22 cellular contexts compared by ENCODE assay signal in the genomic region with DNA sequence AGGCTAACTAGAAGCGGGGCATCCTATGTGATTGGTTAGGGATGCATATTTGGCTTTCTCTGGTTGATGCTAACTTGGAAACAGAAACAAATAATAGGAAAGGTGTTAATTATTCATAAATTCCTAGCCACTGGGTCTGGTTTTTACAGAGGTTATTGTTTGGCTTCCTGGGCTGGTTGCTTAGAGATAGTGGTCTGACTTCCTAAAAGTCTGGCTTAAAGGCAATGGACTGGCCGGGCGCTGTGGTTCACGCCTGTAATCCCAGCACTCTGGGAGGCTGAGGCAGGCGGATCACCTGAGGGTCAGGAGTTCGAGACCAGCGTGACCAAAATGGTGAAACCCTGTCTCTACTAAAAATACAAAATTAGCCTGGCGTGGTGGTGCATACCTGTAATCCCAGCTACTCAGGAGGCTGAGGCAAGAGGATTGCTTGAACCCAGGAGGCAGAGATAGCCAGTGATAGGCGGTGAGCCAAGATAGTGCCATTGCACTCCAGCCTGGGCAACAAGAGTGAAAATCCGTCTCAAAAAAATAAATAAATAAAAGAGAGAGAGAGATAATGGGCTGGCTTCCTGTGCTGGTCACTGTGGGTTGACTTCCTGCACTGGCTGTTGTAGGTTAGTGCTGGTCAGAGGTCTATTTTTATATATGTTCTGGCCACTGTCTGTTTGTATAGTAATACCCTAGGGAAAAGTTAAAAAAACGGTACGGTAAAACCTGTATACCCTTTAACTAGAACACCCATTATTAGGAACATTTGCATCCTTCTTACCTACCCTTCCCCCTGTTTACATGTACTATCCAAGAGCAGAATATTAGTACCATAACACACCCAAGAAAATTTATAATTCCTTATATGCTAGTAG. TPM values are rescaled to one million over a fixed set of nuclear protein-coding genes. Genes with fewer than 3 reads are reported as not detected.
DNase-seq lines count a peak whose midpoint lies in the region; ATAC-seq and TF ChIP-seq lines count a peak whose summit lies in the region.
"Had no signal": no experiment of that assay in that cellular context is flagged by ENCODE, and none has a peak within 500 bp of the region (broad histone marks: within the 10 kb centered on the region; RNA-seq: fewer than 3 reads in every experiment).

No MANE protein-coding gene starts in this region.

- H3K79me2 ChIP-seq in OCI-LY3 (ENCODE audit: low read length), result no peaks in the 10 kb centered on the region

- 50 to 81% (median 76%) methylated on average over 4 to 12 of the region's 12 CpGs for WGBS in adrenal gland, 4 donors

- H3K27me3 Mint-ChIP-seq in glutamatergic neuron (ENCODE audit: unreplicated experiment), result no peaks in the 10 kb centered on the region

- TF ChIP-seq POLR2A in adrenal gland (IDR thresholded peaks at IDR 0.05), result no peak

- TF ChIP-seq CTCF in OCI-LY3 (IDR thresholded peaks at IDR 0.05; ENCODE audit: low read depth, low read length) (no peak), dorsolateral prefrontal cortex (IDR thresholded peaks at IDR 0.05 in 54 of 56, conservative IDR thresholded peaks at IDR 0.05 in 2 of 56; ENCODE audit: low read depth in 1 of 56, partially characterized antibody in 56 of 56) (no peak), adrenal gland (IDR thresholded peaks at IDR 0.05) (no peak), glutamatergic neuron (IDR thresholded peaks at IDR 0.05; ENCODE audit: partially characterized antibody, unreplicated experiment) (no peak)

- H3K27ac Mint-ChIP-seq in glutamatergic neuron (ENCODE audit: unreplicated experiment), result no peak overlapping the region
- H3K27ac Mint-ChIP-seq: activated CD4-positive, alpha-beta memory T cell treated with anti-CD3 and anti-CD28 coated beads, Interleukin-2, amount 10 ng/mL, durations not matched to agents 7 days and 5 days; activated T-helper 2 cell treated with anti-CD3 and anti-CD28 coated beads, Interferon-gamma antibody, Interleukin-2, Interleukin-4, amounts not matched to agents 10 μg/mL and 5 μg/mL and 100 μg/mL, durations not matched to agents 14 hours and 24 hours and 36 hours; stimulated activated effector memory CD8-positive, alpha-beta T cell treated with anti-CD3 and anti-CD28 coated beads, Interleukin-12 subunit alpha, Interleukin-12 subunit beta, amount 100 ng/mL, for 72 hours had no signal

- peaks cover 5% of the 10 kb centered on the region for H4K20me1 ChIP-seq in OCI-LY3 (ENCODE audit: insufficient read depth, low read length)

- H3K9me3 Mint-ChIP-seq in glutamatergic neuron (ENCODE audit: unreplicated experiment), result peaks cover 3% of the 10 kb centered on the region
- H3K9me3 Mint-ChIP-seq: activated T-helper 2 cell treated with anti-CD3 and anti-CD28 coated beads, Interferon-gamma antibody, Interleukin-2, Interleukin-4, amounts not matched to agents 10 μg/mL and 5 μg/mL and 100 μg/mL, durations not matched to agents 14 hours and 24 hours and 36 hours; stimulated activated effector memory CD8-positive, alpha-beta T cell treated with anti-CD3 and anti-CD28 coated beads, Interleukin-12 subunit alpha, Interleukin-12 subunit beta, amount 100 ng/mL, for 72 hours had no signal

- H3K36me3 ChIP-seq in OCI-LY3 (replicated peaks; ENCODE audit: low read depth, low read length) (no peaks in the 10 kb centered on the region), adrenal gland (replicated peaks in 1 of 2) (no peaks in the 10 kb centered on the region)
- H3K36me3 ChIP-seq: neutrophil, SJCRH30, tibial nerve had no signal

- DNase-seq in cerebellar cortex (ENCODE audit: low spot score) (no peak), dorsolateral prefrontal cortex (no peak), adrenal gland (no peak), glutamatergic neuron (no peak)
- DNase-seq: activated CD4-positive, alpha-beta memory T cell treated with anti-CD3 and anti-CD28 coated beads, Interleukin-2, amount 10 ng/mL, durations not matched to agents 7 days and 5 days; Caco-2; islet precursor cell; KBM-7; NCI-H146; NCI-H345; SJCRH30 had no signal

- H3K27ac ChIP-seq in OCI-LY3 (ENCODE audit: low read length) (no peak overlapping the region), dorsolateral prefrontal cortex (no peak overlapping the region), adrenal gland (no peak overlapping the region)
- H3K27ac ChIP-seq: SJCRH30, tibial nerve had no signal

- intact Hi-C loops in dorsolateral prefrontal cortex (cut with DNase I) (no loop called here), adrenal gland (cut with DNase I) (no loop called here)

- no peaks in the 10 kb centered on the region for H3K4me1 Mint-ChIP-seq in glutamatergic neuron (ENCODE audit: low read depth, unreplicated experiment)

- H3K4me1 ChIP-seq in OCI-LY3 (ENCODE audit: low read length) (peaks cover 31% of the 10 kb centered on the region), adrenal gland (replicated peaks in 1 of 2) (peaks cover 0 to 11% of the 10 kb centered on the region in 2 donors)
- H3K4me1 ChIP-seq: SJCRH30 had no signal

- H3K9me3 ChIP-seq in OCI-LY3 (ENCODE audit: insufficient read depth, low read length) (no peaks in the 10 kb centered on the region), adrenal gland (replicated peaks in 1 of 3) (no peaks in the 10 kb centered on the region)
- H3K9me3 ChIP-seq: Caco-2, neutrophil, SJCRH30, tibial nerve had no signal

- H3K4me3 ChIP-seq in GM08714 (ENCODE audit: low read length) (peak overlapping the region; percentile 0; the same call in 1 of the 2 replicates), OCI-LY3 (ENCODE audit: low read length) (no peak overlapping the region), dorsolateral prefrontal cortex (no peak overlapping the region), adrenal gland (no peak overlapping the region)
- H3K4me3 ChIP-seq: SJCRH30, tibial nerve had no signal

- no peak overlapping the region for H2AFZ ChIP-seq in OCI-LY3 (ENCODE audit: low read depth, low read length)

- H3K9ac ChIP-seq in OCI-LY3 (ENCODE audit: low read length), result no peak overlapping the region

- peak overlapping the region; percentile 13 for H3K4me2 ChIP-seq in OCI-LY3 (ENCODE audit: low read length)

- H3K4me3 Mint-ChIP-seq in glutamatergic neuron (ENCODE audit: unreplicated experiment), result no peak overlapping the region
- H3K4me3 Mint-ChIP-seq: activated CD4-positive, alpha-beta memory T cell treated with anti-CD3 and anti-CD28 coated beads, Interleukin-2, amount 10 ng/mL, durations not matched to agents 7 days and 5 days; stimulated activated effector memory CD8-positive, alpha-beta T cell treated with anti-CD3 and anti-CD28 coated beads, Interleukin-12 subunit alpha, Interleukin-12 subunit beta, amount 100 ng/mL, for 72 hours had no signal

- ATAC-seq in GM19324 (IDR thresholded peaks at IDR 0.05; ENCODE audit: low FRiP score, unreplicated experiment) (peak; percentile 43), HG02973 (IDR thresholded peaks at IDR 0.05; ENCODE audit: unreplicated experiment) (peak; percentile 26)
- ATAC-seq: stimulated activated effector memory CD8-positive, alpha-beta T cell treated with anti-CD3 and anti-CD28 coated beads, Interleukin-12 subunit alpha, Interleukin-12 subunit beta, amount 100 ng/mL, for 72 hours had no signal

- H3K27me3 ChIP-seq in OCI-LY3 (ENCODE audit: low read depth, low read length) (no peaks in the 10 kb centered on the region), dorsolateral prefrontal cortex (peaks cover 0 to 4% (median 0%) of the 10 kb centered on the region in 45 donors), adrenal gland (no peaks in the 10 kb centered on the region)
- H3K27me3 ChIP-seq: SJCRH30, tibial nerve had no signal

- no peaks in the 10 kb centered on the region for H3K36me3 Mint-ChIP-seq in glutamatergic neuron (ENCODE audit: unreplicated experiment)
- H3K36me3 Mint-ChIP-seq: stimulated activated effector memory CD8-positive, alpha-beta T cell treated with anti-CD3 and anti-CD28 coated beads, Interleukin-12 subunit alpha, Interleukin-12 subunit beta, amount 100 ng/mL, for 72 hours had no signal

RNA-seq across cellular contexts. Expression of gene OR6S1, which starts 24.1 kb away (rescaled TPM):
- total RNA-seq in dorsolateral prefrontal cortex (not detected), adrenal gland (not detected), glutamatergic neuron (ENCODE audit: unreplicated experiment) (not detected)
- not detected for polyA plus RNA-seq in adrenal gland
- total RNA-seq: activated CD4-positive, alpha-beta memory T cell treated with anti-CD3 and anti-CD28 coated beads, Interleukin-2, amount 10 ng/mL, durations not matched to agents 7 days and 5 days; activated T-helper 2 cell treated with anti-CD3 and anti-CD28 coated beads, Interferon-gamma antibody, Interleukin-2, Interleukin-4, amounts not matched to agents 10 μg/mL and 5 μg/mL and 100 μg/mL, durations not matched to agents 14 hours and 24 hours and 36 hours; Caco-2; G401; SJCRH30; skeletal muscle tissue; tibial nerve had no signal
- polyA plus RNA-seq: esophagus had no signal

RNA-seq across cellular contexts. Expression of gene RNASE12, which starts 26.2 kb away (rescaled TPM):
- total RNA-seq in dorsolateral prefrontal cortex (not detected), adrenal gland (not detected), glutamatergic neuron (ENCODE audit: unreplicated experiment) (not detected)
- polyA plus RNA-seq in adrenal gland, result not detected
- total RNA-seq: activated CD4-positive, alpha-beta memory T cell treated with anti-CD3 and anti-CD28 coated beads, Interleukin-2, amount 10 ng/mL, durations not matched to agents 7 days and 5 days; activated T-helper 2 cell treated with anti-CD3 and anti-CD28 coated beads, Interferon-gamma antibody, Interleukin-2, Interleukin-4, amounts not matched to agents 10 μg/mL and 5 μg/mL and 100 μg/mL, durations not matched to agents 14 hours and 24 hours and 36 hours; Caco-2; G401; SJCRH30; skeletal muscle tissue; tibial nerve had no signal
- polyA plus RNA-seq: esophagus had no signal

RNA-seq across cellular contexts. Expression of gene RNASE11, which starts 29.6 kb away (rescaled TPM):
- total RNA-seq in dorsolateral prefrontal cortex, result not detected
- not detected for total RNA-seq in adrenal gland
- polyA plus RNA-seq in adrenal gland, result under 1 TPM in 1 of 3 donors, not detected in 2; 0.57 TPM
- total RNA-seq in glutamatergic neuron (ENCODE audit: unreplicated experiment), result not detected
- total RNA-seq: activated CD4-positive, alpha-beta memory T cell treated with anti-CD3 and anti-CD28 coated beads, Interleukin-2, amount 10 ng/mL, durations not matched to agents 7 days and 5 days; activated T-helper 2 cell treated with anti-CD3 and anti-CD28 coated beads, Interferon-gamma antibody, Interleukin-2, Interleukin-4, amounts not matched to agents 10 μg/mL and 5 μg/mL and 100 μg/mL, durations not matched to agents 14 hours and 24 hours and 36 hours; Caco-2; G401; SJCRH30; skeletal muscle tissue; tibial nerve had no signal
- polyA plus RNA-seq: esophagus had no signal

RNA-seq across cellular contexts. Expression of gene RNASE9, which starts 56.5 kb away (rescaled TPM):
- total RNA-seq in dorsolateral prefrontal cortex, result not detected
- total RNA-seq in adrenal gland, result not detected
- not detected for polyA plus RNA-seq in adrenal gland
- total RNA-seq in glutamatergic neuron (ENCODE audit: unreplicated experiment), result not detected
- total RNA-seq: activated CD4-positive, alpha-beta memory T cell treated with anti-CD3 and anti-CD28 coated beads, Interleukin-2, amount 10 ng/mL, durations not matched to agents 7 days and 5 days; activated T-helper 2 cell treated with anti-CD3 and anti-CD28 coated beads, Interferon-gamma antibody, Interleukin-2, Interleukin-4, amounts not matched to agents 10 μg/mL and 5 μg/mL and 100 μg/mL, durations not matched to agents 14 hours and 24 hours and 36 hours; Caco-2; G401; SJCRH30; skeletal muscle tissue; tibial nerve had no signal
- polyA plus RNA-seq: esophagus had no signal
